ENCODE assay signal across 15 cellular contexts in the genomic region with DNA sequence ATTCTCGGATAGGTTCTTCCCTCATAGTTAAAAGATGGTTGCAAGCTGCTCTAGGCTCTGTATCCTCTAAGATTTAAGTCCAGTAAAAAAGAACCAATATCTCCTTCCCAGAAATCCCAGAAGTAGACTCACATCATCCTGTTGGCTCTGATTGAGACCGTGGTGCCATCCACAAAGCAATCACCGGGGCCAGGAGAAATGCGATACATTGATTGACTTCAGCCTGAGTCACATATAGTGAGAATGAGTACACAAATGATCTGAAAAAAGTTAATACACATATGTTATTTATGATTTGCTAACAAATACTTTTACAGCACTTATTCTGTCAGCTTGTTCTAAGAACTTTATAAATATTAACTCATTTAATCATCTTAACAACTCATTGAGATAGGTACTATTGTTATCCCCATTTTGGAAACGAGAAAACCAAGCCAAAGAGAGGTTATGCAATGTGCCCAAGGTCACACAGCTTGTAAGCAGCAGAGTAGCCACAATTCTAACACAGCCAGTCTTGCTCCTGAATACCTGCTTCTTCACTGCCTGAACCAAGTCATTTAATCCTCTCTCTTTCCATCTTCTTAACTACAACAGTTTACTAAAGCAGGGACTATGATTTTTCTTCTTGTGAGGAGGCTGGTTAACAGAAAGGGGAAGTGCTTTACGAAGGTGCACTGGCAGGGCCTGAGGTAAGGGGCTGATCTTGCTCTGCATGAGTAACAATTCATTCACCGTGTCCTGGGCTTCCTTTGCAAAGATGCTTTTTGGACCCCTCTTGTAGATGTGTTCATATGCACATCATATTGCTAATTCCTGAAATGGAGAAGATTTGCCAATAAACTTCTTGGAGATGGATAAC.
DNase-seq lines count a peak whose midpoint lies in the region; ATAC-seq and TF ChIP-seq lines count a peak whose summit lies in the region.
"Had no signal": no experiment of that assay in that cellular context is flagged by ENCODE, and none has a peak within 500 bp of the region (broad histone marks: within the 10 kb centered on the region; RNA-seq: fewer than 3 reads in every experiment).

No MANE protein-coding gene starts in this region.

- H3K36me3 ChIP-seq in HAP-1 (replicated peaks): no peaks in the 10 kb centered on the region
- no peaks in the 10 kb centered on the region for H3K36me3 ChIP-seq in endodermal cell (ENCODE audit: control insufficient read depth, insufficient read depth, low read length)
- H3K36me3 ChIP-seq: colonic mucosa had no signal

- no peak for TF ChIP-seq CTCF in fibroblast of mammary gland (conservative IDR thresholded peaks at IDR 0.05; ENCODE audit: control insufficient read depth, insufficient read depth, low read depth, low read length)
- no peak for TF ChIP-seq CTCF in endodermal cell (conservative IDR thresholded peaks at IDR 0.05)

- intact Hi-C loops in head of caudate nucleus (cut with DNase I): no loop called here

- no peaks in the 10 kb centered on the region for H3K27me3 Mint-ChIP-seq in endodermal cell (ENCODE audit: insufficient read depth)
- H3K27me3 Mint-ChIP-seq: type B pancreatic cell had no signal

- H3K4me1 ChIP-seq in HAP-1 (no peaks in the 10 kb centered on the region), endodermal cell (ENCODE audit: control insufficient read depth, insufficient read depth, low read length) (no peaks in the 10 kb centered on the region)
- H3K4me1 ChIP-seq: colonic mucosa had no signal

- no peak overlapping the region for H3K27ac ChIP-seq in endodermal cell (ENCODE audit: low read depth, low read length)
- H3K27ac ChIP-seq: colonic mucosa had no signal

- H3K27me3 ChIP-seq in HAP-1 (ENCODE audit: low read depth): no peaks in the 10 kb centered on the region
- H3K27me3 ChIP-seq in endodermal cell (ENCODE audit: control insufficient read depth, insufficient read depth, low read length, poor library complexity, severe bottlenecking): no peaks in the 10 kb centered on the region
- H3K27me3 ChIP-seq: colonic mucosa had no signal

- DNase-seq in fibroblast of mammary gland (ENCODE audit: low read depth) (peak; percentile 66), HAP-1 (ENCODE audit: low spot score in 2 of 2) (no peak), endodermal cell (no peak), head of caudate nucleus (no peak), NCI-H345 (lab: John Stamatoyannopoulos, UW) (no peak)
- DNase-seq: activated T-cell treated with anti-CD3 and anti-CD28 coated beads, Interleukin-2, amount 50 U/mL, for 72 hours; colonic mucosa; naive thymus-derived CD4-positive, alpha-beta T cell; NCI-H82; stimulated activated CD4-positive, alpha-beta T cell treated with anti-CD3 and anti-CD28 coated beads, Interleukin-1b, Interleukin-23, amount 100 ng/mL, for 48 hours; T-helper 9 cell had no signal

- H3K4me3 ChIP-seq in fibroblast of mammary gland (ENCODE audit: control insufficient read depth, low read depth, low read length) (no peak overlapping the region), HAP-1 (no peak overlapping the region), endodermal cell (ENCODE audit: low read length) (no peak overlapping the region)
- H3K4me3 ChIP-seq: colonic mucosa had no signal

- in situ Hi-C loops in HAP-1 (cut with MboI; ENCODE audit: low sequenced_read_pairs): no loop called here

- peaks cover 15% of the 10 kb centered on the region for H3K9me3 Mint-ChIP-seq in endodermal cell
- H3K9me3 Mint-ChIP-seq: activated T-cell treated with anti-CD3 and anti-CD28 coated beads, Interleukin-2, amount 50 U/mL, for 72 hours; type B pancreatic cell had no signal

- no peaks in the 10 kb centered on the region for H3K36me3 Mint-ChIP-seq in endodermal cell (ENCODE audit: low read depth)
- H3K36me3 Mint-ChIP-seq: type B pancreatic cell had no signal

- peaks cover 17% of the 10 kb centered on the region for H3K4me1 Mint-ChIP-seq in endodermal cell

- H3K9me3 ChIP-seq in HAP-1 (peaks cover 4% of the 10 kb centered on the region; the same call in 1 of the 2 replicates), endodermal cell (ENCODE audit: control insufficient read depth, low read length) (no peaks in the 10 kb centered on the region)
- H3K9me3 ChIP-seq: colonic mucosa had no signal

- H3K9ac ChIP-seq in endodermal cell (ENCODE audit: extremely low read depth, low read length, poor library complexity, severe bottlenecking): no peak overlapping the region

- no peak overlapping the region for H3K27ac Mint-ChIP-seq in endodermal cell
- H3K27ac Mint-ChIP-seq: activated T-cell treated with anti-CD3 and anti-CD28 coated beads, Interleukin-2, amount 50 U/mL, for 72 hours; naive thymus-derived CD4-positive, alpha-beta T cell; type B pancreatic cell had no signal

- WGBS in endodermal cell (ENCODE audit: insufficient coverage in 1 of 2, insufficient read length in 1 of 2), 2 experiments: 87 to 95% methylated on average over 6 to 7 of the region's 7 CpGs

- no peak overlapping the region for H3K4me3 Mint-ChIP-seq in endodermal cell
- H3K4me3 Mint-ChIP-seq: activated T-cell treated with anti-CD3 and anti-CD28 coated beads, Interleukin-2, amount 50 U/mL, for 72 hours; naive thymus-derived CD4-positive, alpha-beta T cell; type B pancreatic cell had no signal

- ATAC-seq in GM18502 (IDR thresholded peaks at IDR 0.05; ENCODE audit: poor library complexity, unreplicated experiment) (peak; percentile 78), GM21723 (IDR thresholded peaks at IDR 0.05; ENCODE audit: unreplicated experiment) (peak; percentile 67), HG03558 (IDR thresholded peaks at IDR 0.05; ENCODE audit: extremely low read depth, unreplicated experiment) (peak; percentile 37)
- ATAC-seq: activated T-cell treated with anti-CD3 and anti-CD28 coated beads, Interleukin-2, amount 50 U/mL, for 72 hours; naive thymus-derived CD4-positive, alpha-beta T cell had no signal
